In the genomic region with DNA sequence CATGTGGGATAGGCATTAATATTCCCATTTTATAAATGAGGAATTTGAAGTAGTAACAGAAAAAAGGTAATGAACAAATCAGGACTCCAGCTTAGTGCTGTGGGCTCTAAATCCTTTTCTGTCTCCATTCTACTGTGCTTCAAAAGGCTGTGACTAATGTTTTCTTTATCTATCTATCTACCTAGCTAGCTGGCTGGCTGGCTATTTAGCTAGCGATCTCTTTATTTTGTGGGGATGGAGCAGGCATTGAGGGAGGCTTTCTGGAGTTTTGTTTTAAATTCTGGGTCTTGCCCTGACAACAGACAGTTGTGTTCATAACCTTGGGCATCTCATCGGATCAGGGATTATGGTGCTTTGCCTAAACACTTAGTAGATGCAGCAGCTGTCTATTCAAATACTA, we compare ENCODE assay signal across 16 cellular contexts.
A peak's percentile ranks its signal among the peaks of the same experiment; 100 is the strongest.
DNase-seq lines count a peak whose midpoint lies in the region; ATAC-seq, FAIRE-seq and TF ChIP-seq lines count a peak whose summit lies in the region.
"Had no signal": no experiment of that assay in that cellular context is flagged by ENCODE, and none has a peak within 500 bp of the region (broad histone marks: within the 10 kb centered on the region; RNA-seq: fewer than 3 reads in every experiment).

No MANE protein-coding gene starts in this region.

- H3K4me2 ChIP-seq in H9 (ENCODE audit: insufficient read depth, insufficient read length, low read length) (no peak overlapping the region), trophoblast cell (ENCODE audit: low read length) (no peak overlapping the region)

- H3K18ac ChIP-seq in H9 (ENCODE audit: insufficient read length, low read depth, low read length) (no peak overlapping the region), trophoblast cell (ENCODE audit: low read length) (no peak overlapping the region)

- peak overlapping the region; percentile 33 to 82 (median 78); a peak in 5 of 7 replicates for H3K27ac Mint-ChIP-seq in H9

- H3K4me1 ChIP-seq in H9 (ENCODE audit: insufficient read depth, low read length) (peaks cover 9% of the 10 kb centered on the region; the same call in 1 of the 2 replicates), trophoblast cell (ENCODE audit: control insufficient read depth in 1 of 2, insufficient read depth in 2 of 2, low read length in 2 of 2) (peaks cover 6 to 13% of the 10 kb centered on the region in 2 experiments)
- H3K4me1 ChIP-seq: pancreas had no signal

- no peak overlapping the region for H4K5ac ChIP-seq in H9 (ENCODE audit: insufficient read length, low read depth, low read length)

- no peak overlapping the region for H2BK5ac ChIP-seq in H9 (ENCODE audit: insufficient read length, low read length)
- peak overlapping the region; percentile 28 for H2BK5ac ChIP-seq in trophoblast cell (ENCODE audit: low read depth, low read length, poor library complexity)

- no peaks in the 10 kb centered on the region for H3K23me2 ChIP-seq in H9 (ENCODE audit: insufficient read length, low read depth, low read length, poor library complexity, severe bottlenecking)

- H2BK120ac ChIP-seq in H9 (ENCODE audit: low read depth, low read length, poor library complexity, severe bottlenecking) (no peak overlapping the region), trophoblast cell (ENCODE audit: insufficient read depth, low read length, poor library complexity) (no peak overlapping the region)

- H4K8ac ChIP-seq in H9 (replicated peaks; ENCODE audit: insufficient read length, low read depth, low read length), result no peak overlapping the region
- H4K8ac ChIP-seq in trophoblast cell (ENCODE audit: low read depth, low read length), result peak overlapping the region; percentile 58

- peak; percentile 79 for FAIRE-seq in RCC 7860 (lab: Jason Lieb, UNC)
- FAIRE-seq: pancreas had no signal

- H4K91ac ChIP-seq in H9 (ENCODE audit: insufficient read length, low read depth, low read length) (no peak overlapping the region), trophoblast cell (ENCODE audit: low read depth, low read length) (no peak overlapping the region)

- intact Hi-C loops in posterior cingulate gyrus (cut with DNase I), result no loop called here

- TF ChIP-seq CTCF in H9 (conservative IDR thresholded peaks at IDR 0.05), result no peak

- H3K36me3 ChIP-seq in trophoblast cell (ENCODE audit: control insufficient read depth in 1 of 2, insufficient read depth in 2 of 2, low read length in 2 of 2), result no peaks in the 10 kb centered on the region
- H3K36me3 ChIP-seq: left lung, pancreas had no signal

- DNase-seq in H9, result no peak
- DNase-seq in RCC 7860 (ENCODE audit: low spot score), result peak; percentile 63
- no peak for DNase-seq in epithelial cell of prostate (ENCODE audit: low read depth, low spot score)
- peak in 1 of 2 donors; percentile 63 for DNase-seq in trophoblast cell
- no peak for DNase-seq in posterior cingulate gyrus
- DNase-seq in NCI-H446 (lab: John Stamatoyannopoulos, UW), result no peak
- DNase-seq in activated effector memory CD4-positive, alpha-beta T cell treated with Interleukin-2 at 50 U/mL for 16 hours, result no peak
- DNase-seq: activated CD4-positive, alpha-beta T cell treated with anti-CD3 and anti-CD28 coated beads for 1 hour; activated gamma-delta T cell; left lung; NCI-H1092; NCI-H2171 treated with DMSO at 0.1 percent for 48 hours; pancreas; T-helper 9 cell had no signal

- H3K14ac ChIP-seq in H9 (ENCODE audit: insufficient read depth, low read length) (no peak overlapping the region), trophoblast cell (ENCODE audit: low read length) (no peak overlapping the region)

- H2AK5ac ChIP-seq in H9 (ENCODE audit: insufficient read length, low read length), result no peak overlapping the region
- no peak overlapping the region for H2AK5ac ChIP-seq in trophoblast cell (ENCODE audit: low read length)

- H3K9ac ChIP-seq in H9 (ENCODE audit: extremely low read depth, insufficient read length, low read length) (no peak overlapping the region), trophoblast cell (ENCODE audit: low read length) (no peak overlapping the region)

- H3K4ac ChIP-seq in H9 (ENCODE audit: low read depth, low read length) (no peak overlapping the region), trophoblast cell (ENCODE audit: low read depth, low read length) (no peak overlapping the region)

- H3K27me3 Mint-ChIP-seq in H9 (ENCODE audit: low read depth), result no peaks in the 10 kb centered on the region

- peaks cover 68 to 69% of the 10 kb centered on the region in 2 experiments for H3K4me1 Mint-ChIP-seq in H9

- no peak overlapping the region for H3K27ac ChIP-seq in H9 (ENCODE audit: insufficient read length, low read depth, low read length)
- peak overlapping the region; percentile 34 for H3K27ac ChIP-seq in epithelial cell of prostate
- H3K27ac ChIP-seq in trophoblast cell (ENCODE audit: low read depth, low read length), result peak overlapping the region; percentile 75
- H3K27ac ChIP-seq: skin epidermis had no signal

- no CpG with 5 or more reads among the region's 2 CpGs for WGBS in H9 (ENCODE audit: extremely low coverage, insufficient read length, low lambda C conversion rate)
- no CpG with 5 or more reads among the region's 2 CpGs for WGBS in trophoblast cell (ENCODE audit: extremely low coverage, insufficient coverage, insufficient read length)

- H2BK12ac ChIP-seq in H9 (ENCODE audit: insufficient read length, low read depth, low read length) (no peak overlapping the region), trophoblast cell (ENCODE audit: low read length) (peak overlapping the region; percentile 13)

- H3K9me3 ChIP-seq in H9 (ENCODE audit: control insufficient read depth, low read depth, low read length) (no peaks in the 10 kb centered on the region), trophoblast cell (ENCODE audit: insufficient read depth, low read depth, low read length) (no peaks in the 10 kb centered on the region)
- H3K9me3 ChIP-seq: left lung, pancreas had no signal

- H4K20me1 ChIP-seq in H9 (ENCODE audit: control insufficient read depth, insufficient read depth, insufficient read length), result no peaks in the 10 kb centered on the region

- H2BK15ac ChIP-seq in H9 (ENCODE audit: low read depth, low read length), result no peak overlapping the region

- H3K56ac ChIP-seq in H9 (ENCODE audit: insufficient read length, low read depth, low read length), result no peak overlapping the region

- H4K12ac ChIP-seq in trophoblast cell (ENCODE audit: low read depth, low read length), result no peak overlapping the region

- peaks cover 53% of the 10 kb centered on the region for H3K79me2 ChIP-seq in H9 (ENCODE audit: insufficient read depth, low read length)
- peaks cover 2% of the 10 kb centered on the region for H3K79me2 ChIP-seq in trophoblast cell (ENCODE audit: control insufficient read depth, insufficient read depth, low read length, poor library complexity)

- H2BK20ac ChIP-seq in H9 (ENCODE audit: low read depth, low read length, poor library complexity, severe bottlenecking), result no peak overlapping the region

- H3K9me3 Mint-ChIP-seq in H9, result no peaks in the 10 kb centered on the region

- H2AFZ ChIP-seq in H9 (ENCODE audit: low read length) (no peak overlapping the region), trophoblast cell (ENCODE audit: insufficient read depth, low read length, poor library complexity) (no peak overlapping the region)

- H3K4me3 Mint-ChIP-seq in H9, result no peak overlapping the region; a peak in 1 of 5 replicates

- H3K27me3 ChIP-seq in H9 (ENCODE audit: insufficient read depth, low read length) (no peaks in the 10 kb centered on the region), trophoblast cell (ENCODE audit: insufficient read depth, low read length) (no peaks in the 10 kb centered on the region)
- H3K27me3 ChIP-seq: left lung, pancreas had no signal

- H3K79me1 ChIP-seq in H9 (ENCODE audit: insufficient read depth, low read depth, low read length, poor library complexity, severe bottlenecking), result peaks cover 12% of the 10 kb centered on the region
- H3K79me1 ChIP-seq in trophoblast cell (ENCODE audit: low read length), result peaks cover 21% of the 10 kb centered on the region

- H3K23ac ChIP-seq in H9 (ENCODE audit: insufficient read length, low read depth, low read length) (no peak overlapping the region), trophoblast cell (ENCODE audit: low read length) (no peak overlapping the region)

- H3T11ph ChIP-seq in H9 (ENCODE audit: low read length), result no peak overlapping the region

- H3K36me3 Mint-ChIP-seq in H9 (ENCODE audit: insufficient read depth in 1 of 3, low read depth in 3 of 3), result peaks cover 0 to 12% (median 10%) of the 10 kb centered on the region in 3 experiments; a peak in 4 of 7 replicates

- no peak overlapping the region for H3K4me3 ChIP-seq in trophoblast cell (ENCODE audit: low read depth, low read length)
- H3K4me3 ChIP-seq: left lung, pancreas, skin epidermis had no signal

- no peak for ATAC-seq in esophagus mucosa
